14 cellular contexts compared by ENCODE assay signal in the genomic region with DNA sequence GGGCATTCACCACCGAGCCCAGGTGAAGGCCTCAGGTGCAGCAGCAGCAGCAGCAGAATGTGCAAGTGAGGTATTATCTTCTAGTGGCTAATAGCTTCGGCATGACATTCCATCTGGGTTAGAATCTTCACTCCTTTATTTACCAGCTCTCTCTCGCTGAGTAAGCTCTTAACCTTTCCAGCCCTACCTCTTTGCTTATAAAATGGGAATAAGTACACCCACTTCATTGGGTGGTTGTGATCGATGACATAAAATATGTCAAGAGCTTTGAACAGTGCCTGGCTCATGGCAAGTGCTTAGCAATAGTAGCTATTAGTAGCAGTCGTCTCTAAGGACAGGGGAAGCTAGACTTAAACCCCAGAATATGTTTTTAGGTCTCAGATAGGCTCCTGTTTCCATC.
DNase-seq lines count a peak whose midpoint lies in the region; ATAC-seq and TF ChIP-seq lines count a peak whose summit lies in the region.
"Had no signal": no experiment of that assay in that cellular context is flagged by ENCODE, and none has a peak within 500 bp of the region (broad histone marks: within the 10 kb centered on the region; RNA-seq: fewer than 3 reads in every experiment).

No MANE protein-coding gene starts in this region.

- TF ChIP-seq EP300 in sigmoid colon (IDR thresholded peaks at IDR 0.05): no peak

- 86 to 90% methylated on average over 5 of the region's 5 CpGs for WGBS in sigmoid colon, 2 donors

- CTCF ChIA-PET in CD4-positive, alpha-beta memory T cell (lab: Charles Lee; ENCODE audit: partially characterized antibody): no interaction called here

- H3K9me3 Mint-ChIP-seq in brain: no peaks in the 10 kb centered on the region
- peaks cover 0 to 6% (median 0%) of the 10 kb centered on the region in 8 donors for H3K9me3 Mint-ChIP-seq in CD4-positive, alpha-beta memory T cell
- no peaks in the 10 kb centered on the region for H3K9me3 Mint-ChIP-seq in stimulated activated effector memory CD8-positive, alpha-beta T cell treated with anti-CD3 and anti-CD28 coated beads, Interleukin-12 subunit alpha, Interleukin-12 subunit beta, amount 100 ng/mL, for 72 hours

- no peak overlapping the region for H3K4me3 ChIP-seq in sigmoid colon
- no peak overlapping the region for H3K4me3 ChIP-seq in CD4-positive, alpha-beta memory T cell (ENCODE audit: low read length in 2 of 2)
- H3K4me3 ChIP-seq: gastroesophageal sphincter, left ventricle myocardium inferior had no signal

- H3K27ac ChIP-seq in sigmoid colon: peak overlapping the region in 3 of 4 donors; percentile 9 to 43 (median 38)
- H3K27ac ChIP-seq in CD4-positive, alpha-beta memory T cell (ENCODE audit: low read depth, low read length): no peak overlapping the region
- H3K27ac ChIP-seq: KMS-11, left ventricle myocardium inferior had no signal

- intact Hi-C loops in sigmoid colon (cut with DNase I): loop anchor here (5.0 to 10.0 kb wide), 2 partner anchors 147 to 424 kb away; no protein-coding TSS in a partner anchor
- intact Hi-C loops in CD4-positive, alpha-beta memory T cell (cut with micrococcal nuclease): no loop called here

- TF ChIP-seq CTCF in brain (conservative IDR thresholded peaks at IDR 0.05): no peak
- TF ChIP-seq CTCF in sigmoid colon (IDR thresholded peaks at IDR 0.05): no peak

- ATAC-seq in stimulated activated effector memory CD8-positive, alpha-beta T cell treated with anti-CD3 and anti-CD28 coated beads, Interleukin-12 subunit alpha, Interleukin-12 subunit beta, amount 100 ng/mL, for 72 hours: no peak
- ATAC-seq: gastroesophageal sphincter had no signal

- DNase-seq in NCI-H1092 (lab: John Stamatoyannopoulos, UW) (peak; percentile 35), NCI-H2107 treated with DMSO at 0.1 percent for 48 hours (lab: John Stamatoyannopoulos, UW; ENCODE audit: unreplicated experiment) (peak; percentile 37), sigmoid colon (no peak), GOT3 (lab: John Stamatoyannopoulos, UW) (no peak)
- DNase-seq in CD4-positive, alpha-beta memory T cell: no peak
- no peak for DNase-seq in stimulated activated effector memory CD8-positive, alpha-beta T cell treated with anti-CD3 and anti-CD28 coated beads, Interleukin-12 subunit alpha, Interleukin-12 subunit beta, amount 100 ng/mL, for 72 hours (ENCODE audit: low spot score in 2 of 2)
- DNase-seq: activated CD4-positive, alpha-beta T cell treated with anti-CD3 and anti-CD28 coated beads, Interleukin-2, amount 50 U/mL, for 1 hour; activated gamma-delta T cell treated with Interleukin-2 at 50 U/mL for 16 hours; left ventricle myocardium inferior; SIG-M5; stimulated activated CD4-positive, alpha-beta T cell treated with anti-CD3 and anti-CD28 coated beads, Interleukin-15, amount 100 ng/mL, for 24 hours had no signal

- POLR2A ChIA-PET in CD4-positive, alpha-beta memory T cell (lab: Charles Lee; ENCODE audit: partially characterized antibody): no interaction called here

- H3K4me1 Mint-ChIP-seq in brain: peaks cover 81% of the 10 kb centered on the region
- no peaks in the 10 kb centered on the region for H3K4me1 Mint-ChIP-seq in CD4-positive, alpha-beta memory T cell
- no peaks in the 10 kb centered on the region for H3K4me1 Mint-ChIP-seq in stimulated activated effector memory CD8-positive, alpha-beta T cell treated with anti-CD3 and anti-CD28 coated beads, Interleukin-12 subunit alpha, Interleukin-12 subunit beta, amount 100 ng/mL, for 72 hours

- peak overlapping the region in 4 of 5 experiments; percentile 40 to 81 (median 66) for H3K27ac Mint-ChIP-seq in brain
- H3K27ac Mint-ChIP-seq in CD4-positive, alpha-beta memory T cell: no peak overlapping the region
- H3K27ac Mint-ChIP-seq in stimulated activated effector memory CD8-positive, alpha-beta T cell treated with anti-CD3 and anti-CD28 coated beads, Interleukin-12 subunit alpha, Interleukin-12 subunit beta, amount 100 ng/mL, for 72 hours: no peak overlapping the region

- no peaks in the 10 kb centered on the region for H3K27me3 ChIP-seq in sigmoid colon
- H3K27me3 ChIP-seq in CD4-positive, alpha-beta memory T cell (ENCODE audit: insufficient read depth, low read length): no peaks in the 10 kb centered on the region
- H3K27me3 ChIP-seq: gastroesophageal sphincter had no signal

- H3K9me3 ChIP-seq in sigmoid colon: no peaks in the 10 kb centered on the region
- no peaks in the 10 kb centered on the region for H3K9me3 ChIP-seq in CD4-positive, alpha-beta memory T cell (ENCODE audit: control insufficient read depth in 1 of 2, low read length in 2 of 2)
- H3K9me3 ChIP-seq: gastroesophageal sphincter, left ventricle myocardium inferior had no signal

- no peaks in the 10 kb centered on the region for H3K36me3 Mint-ChIP-seq in brain
- peaks cover 0 to 3% of the 10 kb centered on the region in 2 donors for H3K36me3 Mint-ChIP-seq in CD4-positive, alpha-beta memory T cell
- no peaks in the 10 kb centered on the region for H3K36me3 Mint-ChIP-seq in stimulated activated effector memory CD8-positive, alpha-beta T cell treated with anti-CD3 and anti-CD28 coated beads, Interleukin-12 subunit alpha, Interleukin-12 subunit beta, amount 100 ng/mL, for 72 hours

- H3K4me3 Mint-ChIP-seq in brain: no peak overlapping the region
- no peak overlapping the region for H3K4me3 Mint-ChIP-seq in CD4-positive, alpha-beta memory T cell
- no peak overlapping the region for H3K4me3 Mint-ChIP-seq in stimulated activated effector memory CD8-positive, alpha-beta T cell treated with anti-CD3 and anti-CD28 coated beads, Interleukin-12 subunit alpha, Interleukin-12 subunit beta, amount 100 ng/mL, for 72 hours

- H3K27me3 Mint-ChIP-seq in brain: peaks cover 6% of the 10 kb centered on the region
- H3K27me3 Mint-ChIP-seq in CD4-positive, alpha-beta memory T cell: peaks cover 28 to 29% of the 10 kb centered on the region in 2 donors

- TF ChIP-seq POLR2A in sigmoid colon (IDR thresholded peaks at IDR 0.05): no peak

- no peaks in the 10 kb centered on the region for H3K36me3 ChIP-seq in sigmoid colon
- H3K36me3 ChIP-seq in CD4-positive, alpha-beta memory T cell (ENCODE audit: insufficient read depth, low read length): no peaks in the 10 kb centered on the region
- H3K36me3 ChIP-seq: gastroesophageal sphincter, left ventricle myocardium inferior had no signal

- H3K4me1 ChIP-seq in sigmoid colon: peaks cover 0 to 70% (median 49%) of the 10 kb centered on the region in 4 donors
- H3K4me1 ChIP-seq in CD4-positive, alpha-beta memory T cell (ENCODE audit: insufficient read depth, low read length): no peaks in the 10 kb centered on the region

Comparison
In these comparisons a context has a peak if more than half of its experiments do, and no peak if none do; other contexts are left out.
1. DNase-seq: peak in NCI-H1092 (single experiment) and NCI-H2107 treated with DMSO at 0.1 percent for 48 hours (single experiment); none in sigmoid colon (single experiment), GOT3 (single experiment), CD4-positive, alpha-beta memory T cell (0 of 5) and stimulated activated effector memory CD8-positive, alpha-beta T cell treated with anti-CD3 and anti-CD28 coated beads, Interleukin-12 subunit alpha, Interleukin-12 subunit beta, amount 100 ng/mL, for 72 hours (0 of 2).
2. H3K27ac Mint-ChIP-seq: peak in brain (4 of 5); none in CD4-positive, alpha-beta memory T cell (0 of 7) and stimulated activated effector memory CD8-positive, alpha-beta T cell treated with anti-CD3 and anti-CD28 coated beads, Interleukin-12 subunit alpha, Interleukin-12 subunit beta, amount 100 ng/mL, for 72 hours (single experiment).